In the genomic region with DNA sequence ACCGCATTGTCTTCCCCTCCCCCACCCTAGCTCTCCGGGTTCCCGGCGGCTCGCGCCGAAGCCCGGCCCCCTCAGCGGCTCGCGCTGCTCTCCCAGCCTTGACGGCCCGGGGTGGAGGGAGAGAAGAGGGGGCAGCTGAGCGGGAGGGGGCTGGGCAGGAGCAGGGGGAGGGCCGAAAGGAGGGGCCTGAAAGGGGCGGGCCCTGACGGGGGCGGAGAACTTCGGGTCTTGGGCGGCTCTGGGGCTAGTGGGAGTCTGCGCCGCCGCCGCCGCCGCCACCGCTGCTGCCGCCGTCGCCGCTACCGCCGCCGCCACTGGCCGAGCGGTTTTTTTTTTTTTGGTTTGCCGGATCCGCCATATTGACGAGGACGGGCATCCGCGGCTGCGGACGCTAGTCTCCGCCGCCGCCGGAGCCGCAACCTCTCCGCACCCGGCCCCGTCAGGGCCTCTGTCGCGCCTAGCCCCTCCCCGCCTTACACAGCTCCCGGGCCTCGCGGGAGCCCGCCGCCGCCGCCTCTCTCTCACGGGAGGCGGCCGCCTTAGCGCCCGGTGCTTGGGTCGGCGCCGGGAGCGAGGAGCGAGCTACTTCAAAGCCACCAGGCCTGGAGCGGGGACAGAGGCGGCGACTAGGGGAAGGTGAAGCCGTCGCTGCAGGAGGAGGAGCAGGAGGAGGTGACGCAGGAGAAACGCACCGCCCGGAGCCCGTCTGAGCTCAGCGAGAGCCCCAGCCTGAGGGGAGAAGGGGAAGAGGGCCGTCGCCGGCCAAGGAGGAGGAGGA, we compare ENCODE assay signal across 1 cellular context.
TF ChIP-seq lines count a peak whose summit lies in the region.

A gene with protein sequence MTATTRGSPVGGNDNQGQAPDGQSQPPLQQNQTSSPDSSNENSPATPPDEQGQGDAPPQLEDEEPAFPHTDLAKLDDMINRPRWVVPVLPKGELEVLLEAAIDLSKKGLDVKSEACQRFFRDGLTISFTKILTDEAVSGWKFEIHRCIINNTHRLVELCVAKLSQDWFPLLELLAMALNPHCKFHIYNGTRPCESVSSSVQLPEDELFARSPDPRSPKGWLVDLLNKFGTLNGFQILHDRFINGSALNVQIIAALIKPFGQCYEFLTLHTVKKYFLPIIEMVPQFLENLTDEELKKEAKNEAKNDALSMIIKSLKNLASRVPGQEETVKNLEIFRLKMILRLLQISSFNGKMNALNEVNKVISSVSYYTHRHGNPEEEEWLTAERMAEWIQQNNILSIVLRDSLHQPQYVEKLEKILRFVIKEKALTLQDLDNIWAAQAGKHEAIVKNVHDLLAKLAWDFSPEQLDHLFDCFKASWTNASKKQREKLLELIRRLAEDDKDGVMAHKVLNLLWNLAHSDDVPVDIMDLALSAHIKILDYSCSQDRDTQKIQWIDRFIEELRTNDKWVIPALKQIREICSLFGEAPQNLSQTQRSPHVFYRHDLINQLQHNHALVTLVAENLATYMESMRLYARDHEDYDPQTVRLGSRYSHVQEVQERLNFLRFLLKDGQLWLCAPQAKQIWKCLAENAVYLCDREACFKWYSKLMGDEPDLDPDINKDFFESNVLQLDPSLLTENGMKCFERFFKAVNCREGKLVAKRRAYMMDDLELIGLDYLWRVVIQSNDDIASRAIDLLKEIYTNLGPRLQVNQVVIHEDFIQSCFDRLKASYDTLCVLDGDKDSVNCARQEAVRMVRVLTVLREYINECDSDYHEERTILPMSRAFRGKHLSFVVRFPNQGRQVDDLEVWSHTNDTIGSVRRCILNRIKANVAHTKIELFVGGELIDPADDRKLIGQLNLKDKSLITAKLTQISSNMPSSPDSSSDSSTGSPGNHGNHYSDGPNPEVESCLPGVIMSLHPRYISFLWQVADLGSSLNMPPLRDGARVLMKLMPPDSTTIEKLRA (N-terminal part only) (plus strand): TSS at position 341 of the 778 bp plus-strand sequence. CDS start 38,184 bp downstream, outside the sequence.

TF ChIP-seq in K562, 482 proteins besides CTCF, POLR2A, EP300 and RAD21 (continued from another document and continues in another):
- TF ChIP-seq RBBP5 (IDR thresholded peaks at IDR 0.05; ENCODE audit: borderline replicate concordance, insufficient read depth, low read length, poor library complexity, severe bottlenecking) = no peak
- TF ChIP-seq, protein P1, sequence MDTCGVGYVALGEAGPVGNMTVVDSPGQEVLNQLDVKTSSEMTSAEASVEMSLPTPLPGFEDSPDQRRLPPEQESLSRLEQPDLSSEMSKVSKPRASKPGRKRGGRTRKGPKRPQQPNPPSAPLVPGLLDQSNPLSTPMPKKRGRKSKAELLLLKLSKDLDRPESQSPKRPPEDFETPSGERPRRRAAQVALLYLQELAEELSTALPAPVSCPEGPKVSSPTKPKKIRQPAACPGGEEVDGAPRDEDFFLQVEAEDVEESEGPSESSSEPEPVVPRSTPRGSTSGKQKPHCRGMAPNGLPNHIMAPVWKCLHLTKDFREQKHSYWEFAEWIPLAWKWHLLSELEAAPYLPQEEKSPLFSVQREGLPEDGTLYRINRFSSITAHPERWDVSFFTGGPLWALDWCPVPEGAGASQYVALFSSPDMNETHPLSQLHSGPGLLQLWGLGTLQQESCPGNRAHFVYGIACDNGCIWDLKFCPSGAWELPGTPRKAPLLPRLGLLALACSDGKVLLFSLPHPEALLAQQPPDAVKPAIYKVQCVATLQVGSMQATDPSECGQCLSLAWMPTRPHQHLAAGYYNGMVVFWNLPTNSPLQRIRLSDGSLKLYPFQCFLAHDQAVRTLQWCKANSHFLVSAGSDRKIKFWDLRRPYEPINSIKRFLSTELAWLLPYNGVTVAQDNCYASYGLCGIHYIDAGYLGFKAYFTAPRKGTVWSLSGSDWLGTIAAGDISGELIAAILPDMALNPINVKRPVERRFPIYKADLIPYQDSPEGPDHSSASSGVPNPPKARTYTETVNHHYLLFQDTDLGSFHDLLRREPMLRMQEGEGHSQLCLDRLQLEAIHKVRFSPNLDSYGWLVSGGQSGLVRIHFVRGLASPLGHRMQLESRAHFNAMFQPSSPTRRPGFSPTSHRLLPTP (IDR thresholded peaks at IDR 0.05; ENCODE audit: borderline replicate concordance, extremely low read depth, insufficient read length) = no peak
- TF ChIP-seq, protein P2, sequence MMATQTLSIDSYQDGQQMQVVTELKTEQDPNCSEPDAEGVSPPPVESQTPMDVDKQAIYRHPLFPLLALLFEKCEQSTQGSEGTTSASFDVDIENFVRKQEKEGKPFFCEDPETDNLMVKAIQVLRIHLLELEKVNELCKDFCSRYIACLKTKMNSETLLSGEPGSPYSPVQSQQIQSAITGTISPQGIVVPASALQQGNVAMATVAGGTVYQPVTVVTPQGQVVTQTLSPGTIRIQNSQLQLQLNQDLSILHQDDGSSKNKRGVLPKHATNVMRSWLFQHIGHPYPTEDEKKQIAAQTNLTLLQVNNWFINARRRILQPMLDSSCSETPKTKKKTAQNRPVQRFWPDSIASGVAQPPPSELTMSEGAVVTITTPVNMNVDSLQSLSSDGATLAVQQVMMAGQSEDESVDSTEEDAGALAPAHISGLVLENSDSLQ (IDR thresholded peaks at IDR 0.05) = no peak
- TF ChIP-seq NONO (IDR thresholded peaks at IDR 0.05; ENCODE audit: low read depth in 2 of 2, low read length in 1 of 2) = 0 out of 4 replicates have a peak, but pooled peaks of 1 of the 2 experiments have one; percentile 26
- TF ChIP-seq, protein P3, sequence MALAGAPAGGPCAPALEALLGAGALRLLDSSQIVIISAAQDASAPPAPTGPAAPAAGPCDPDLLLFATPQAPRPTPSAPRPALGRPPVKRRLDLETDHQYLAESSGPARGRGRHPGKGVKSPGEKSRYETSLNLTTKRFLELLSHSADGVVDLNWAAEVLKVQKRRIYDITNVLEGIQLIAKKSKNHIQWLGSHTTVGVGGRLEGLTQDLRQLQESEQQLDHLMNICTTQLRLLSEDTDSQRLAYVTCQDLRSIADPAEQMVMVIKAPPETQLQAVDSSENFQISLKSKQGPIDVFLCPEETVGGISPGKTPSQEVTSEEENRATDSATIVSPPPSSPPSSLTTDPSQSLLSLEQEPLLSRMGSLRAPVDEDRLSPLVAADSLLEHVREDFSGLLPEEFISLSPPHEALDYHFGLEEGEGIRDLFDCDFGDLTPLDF (CRISPR knock-in tag; IDR thresholded peaks at IDR 0.05) = no peak
- TF ChIP-seq, protein P4, sequence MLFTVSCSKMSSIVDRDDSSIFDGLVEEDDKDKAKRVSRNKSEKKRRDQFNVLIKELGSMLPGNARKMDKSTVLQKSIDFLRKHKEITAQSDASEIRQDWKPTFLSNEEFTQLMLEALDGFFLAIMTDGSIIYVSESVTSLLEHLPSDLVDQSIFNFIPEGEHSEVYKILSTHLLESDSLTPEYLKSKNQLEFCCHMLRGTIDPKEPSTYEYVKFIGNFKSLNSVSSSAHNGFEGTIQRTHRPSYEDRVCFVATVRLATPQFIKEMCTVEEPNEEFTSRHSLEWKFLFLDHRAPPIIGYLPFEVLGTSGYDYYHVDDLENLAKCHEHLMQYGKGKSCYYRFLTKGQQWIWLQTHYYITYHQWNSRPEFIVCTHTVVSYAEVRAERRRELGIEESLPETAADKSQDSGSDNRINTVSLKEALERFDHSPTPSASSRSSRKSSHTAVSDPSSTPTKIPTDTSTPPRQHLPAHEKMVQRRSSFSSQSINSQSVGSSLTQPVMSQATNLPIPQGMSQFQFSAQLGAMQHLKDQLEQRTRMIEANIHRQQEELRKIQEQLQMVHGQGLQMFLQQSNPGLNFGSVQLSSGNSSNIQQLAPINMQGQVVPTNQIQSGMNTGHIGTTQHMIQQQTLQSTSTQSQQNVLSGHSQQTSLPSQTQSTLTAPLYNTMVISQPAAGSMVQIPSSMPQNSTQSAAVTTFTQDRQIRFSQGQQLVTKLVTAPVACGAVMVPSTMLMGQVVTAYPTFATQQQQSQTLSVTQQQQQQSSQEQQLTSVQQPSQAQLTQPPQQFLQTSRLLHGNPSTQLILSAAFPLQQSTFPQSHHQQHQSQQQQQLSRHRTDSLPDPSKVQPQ (CRISPR knock-in tag; IDR thresholded peaks at IDR 0.05; ENCODE audit: borderline replicate concordance) = no peak
- TF ChIP-seq, protein P5, sequence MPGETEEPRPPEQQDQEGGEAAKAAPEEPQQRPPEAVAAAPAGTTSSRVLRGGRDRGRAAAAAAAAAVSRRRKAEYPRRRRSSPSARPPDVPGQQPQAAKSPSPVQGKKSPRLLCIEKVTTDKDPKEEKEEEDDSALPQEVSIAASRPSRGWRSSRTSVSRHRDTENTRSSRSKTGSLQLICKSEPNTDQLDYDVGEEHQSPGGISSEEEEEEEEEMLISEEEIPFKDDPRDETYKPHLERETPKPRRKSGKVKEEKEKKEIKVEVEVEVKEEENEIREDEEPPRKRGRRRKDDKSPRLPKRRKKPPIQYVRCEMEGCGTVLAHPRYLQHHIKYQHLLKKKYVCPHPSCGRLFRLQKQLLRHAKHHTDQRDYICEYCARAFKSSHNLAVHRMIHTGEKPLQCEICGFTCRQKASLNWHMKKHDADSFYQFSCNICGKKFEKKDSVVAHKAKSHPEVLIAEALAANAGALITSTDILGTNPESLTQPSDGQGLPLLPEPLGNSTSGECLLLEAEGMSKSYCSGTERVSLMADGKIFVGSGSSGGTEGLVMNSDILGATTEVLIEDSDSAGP (CRISPR knock-in tag; IDR thresholded peaks at IDR 0.05) = no peak
- TF ChIP-seq DIDO1 (tag; IDR thresholded peaks at IDR 0.05; ENCODE audit: low read depth) = no peak
- TF ChIP-seq FOS (IDR thresholded peaks at IDR 0.05; ENCODE audit: extremely low read depth, insufficient read length) = no peak
- peak; percentile 71 for TF ChIP-seq RBFOX2 (IDR thresholded peaks at IDR 0.05; ENCODE audit: low read depth, low read length)
- TF ChIP-seq, protein P6, sequence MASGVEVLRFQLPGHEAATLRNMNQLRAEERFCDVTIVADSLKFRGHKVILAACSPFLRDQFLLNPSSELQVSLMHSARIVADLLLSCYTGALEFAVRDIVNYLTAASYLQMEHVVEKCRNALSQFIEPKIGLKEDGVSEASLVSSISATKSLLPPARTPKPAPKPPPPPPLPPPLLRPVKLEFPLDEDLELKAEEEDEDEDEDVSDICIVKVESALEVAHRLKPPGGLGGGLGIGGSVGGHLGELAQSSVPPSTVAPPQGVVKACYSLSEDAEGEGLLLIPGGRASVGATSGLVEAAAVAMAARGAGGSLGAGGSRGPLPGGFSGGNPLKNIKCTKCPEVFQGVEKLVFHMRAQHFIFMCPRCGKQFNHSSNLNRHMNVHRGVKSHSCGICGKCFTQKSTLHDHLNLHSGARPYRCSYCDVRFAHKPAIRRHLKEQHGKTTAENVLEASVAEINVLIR (CRISPR knock-in tag; IDR thresholded peaks at IDR 0.05) = no peak
- TF ChIP-seq, protein P7, sequence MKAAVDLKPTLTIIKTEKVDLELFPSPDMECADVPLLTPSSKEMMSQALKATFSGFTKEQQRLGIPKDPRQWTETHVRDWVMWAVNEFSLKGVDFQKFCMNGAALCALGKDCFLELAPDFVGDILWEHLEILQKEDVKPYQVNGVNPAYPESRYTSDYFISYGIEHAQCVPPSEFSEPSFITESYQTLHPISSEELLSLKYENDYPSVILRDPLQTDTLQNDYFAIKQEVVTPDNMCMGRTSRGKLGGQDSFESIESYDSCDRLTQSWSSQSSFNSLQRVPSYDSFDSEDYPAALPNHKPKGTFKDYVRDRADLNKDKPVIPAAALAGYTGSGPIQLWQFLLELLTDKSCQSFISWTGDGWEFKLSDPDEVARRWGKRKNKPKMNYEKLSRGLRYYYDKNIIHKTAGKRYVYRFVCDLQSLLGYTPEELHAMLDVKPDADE (conservative IDR thresholded peaks at IDR 0.05; ENCODE audit: control insufficient read depth, low read depth, low read length) = no peak
- TF ChIP-seq ETS2 (tag; IDR thresholded peaks at IDR 0.05; ENCODE audit: borderline replicate concordance, poor library complexity, severe bottlenecking) = no peak
- TF ChIP-seq, protein P8, sequence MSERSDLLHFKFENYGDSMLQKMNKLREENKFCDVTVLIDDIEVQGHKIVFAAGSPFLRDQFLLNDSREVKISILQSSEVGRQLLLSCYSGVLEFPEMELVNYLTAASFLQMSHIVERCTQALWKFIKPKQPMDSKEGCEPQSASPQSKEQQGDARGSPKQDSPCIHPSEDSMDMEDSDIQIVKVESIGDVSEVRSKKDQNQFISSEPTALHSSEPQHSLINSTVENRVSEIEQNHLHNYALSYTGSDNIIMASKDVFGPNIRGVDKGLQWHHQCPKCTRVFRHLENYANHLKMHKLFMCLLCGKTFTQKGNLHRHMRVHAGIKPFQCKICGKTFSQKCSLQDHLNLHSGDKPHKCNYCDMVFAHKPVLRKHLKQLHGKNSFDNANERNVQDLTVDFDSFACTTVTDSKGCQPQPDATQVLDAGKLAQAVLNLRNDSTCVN (CRISPR knock-in tag; IDR thresholded peaks at IDR 0.05) = no peak
- TF ChIP-seq KLF10 (CRISPR knock-in tag; IDR thresholded peaks at IDR 0.05) = no peak
- TF ChIP-seq, protein P9, sequence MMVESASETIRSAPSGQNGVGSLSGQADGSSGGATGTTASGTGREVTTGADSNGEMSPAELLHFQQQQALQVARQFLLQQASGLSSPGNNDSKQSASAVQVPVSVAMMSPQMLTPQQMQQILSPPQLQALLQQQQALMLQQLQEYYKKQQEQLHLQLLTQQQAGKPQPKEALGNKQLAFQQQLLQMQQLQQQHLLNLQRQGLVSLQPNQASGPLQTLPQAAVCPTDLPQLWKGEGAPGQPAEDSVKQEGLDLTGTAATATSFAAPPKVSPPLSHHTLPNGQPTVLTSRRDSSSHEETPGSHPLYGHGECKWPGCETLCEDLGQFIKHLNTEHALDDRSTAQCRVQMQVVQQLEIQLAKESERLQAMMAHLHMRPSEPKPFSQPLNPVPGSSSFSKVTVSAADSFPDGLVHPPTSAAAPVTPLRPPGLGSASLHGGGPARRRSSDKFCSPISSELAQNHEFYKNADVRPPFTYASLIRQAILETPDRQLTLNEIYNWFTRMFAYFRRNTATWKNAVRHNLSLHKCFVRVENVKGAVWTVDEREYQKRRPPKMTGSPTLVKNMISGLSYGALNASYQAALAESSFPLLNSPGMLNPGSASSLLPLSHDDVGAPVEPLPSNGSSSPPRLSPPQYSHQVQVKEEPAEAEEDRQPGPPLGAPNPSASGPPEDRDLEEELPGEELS (CRISPR knock-in tag; IDR thresholded peaks at IDR 0.05; ENCODE audit: borderline replicate concordance) = no peak
- TF ChIP-seq ZNF780A (CRISPR knock-in tag; IDR thresholded peaks at IDR 0.05) = no peak
- TF ChIP-seq, protein P10, sequence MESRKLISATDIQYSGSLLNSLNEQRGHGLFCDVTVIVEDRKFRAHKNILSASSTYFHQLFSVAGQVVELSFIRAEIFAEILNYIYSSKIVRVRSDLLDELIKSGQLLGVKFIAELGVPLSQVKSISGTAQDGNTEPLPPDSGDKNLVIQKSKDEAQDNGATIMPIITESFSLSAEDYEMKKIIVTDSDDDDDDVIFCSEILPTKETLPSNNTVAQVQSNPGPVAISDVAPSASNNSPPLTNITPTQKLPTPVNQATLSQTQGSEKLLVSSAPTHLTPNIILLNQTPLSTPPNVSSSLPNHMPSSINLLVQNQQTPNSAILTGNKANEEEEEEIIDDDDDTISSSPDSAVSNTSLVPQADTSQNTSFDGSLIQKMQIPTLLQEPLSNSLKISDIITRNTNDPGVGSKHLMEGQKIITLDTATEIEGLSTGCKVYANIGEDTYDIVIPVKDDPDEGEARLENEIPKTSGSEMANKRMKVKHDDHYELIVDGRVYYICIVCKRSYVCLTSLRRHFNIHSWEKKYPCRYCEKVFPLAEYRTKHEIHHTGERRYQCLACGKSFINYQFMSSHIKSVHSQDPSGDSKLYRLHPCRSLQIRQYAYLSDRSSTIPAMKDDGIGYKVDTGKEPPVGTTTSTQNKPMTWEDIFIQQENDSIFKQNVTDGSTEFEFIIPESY (CRISPR knock-in tag; IDR thresholded peaks at IDR 0.05) = no peak
- TF ChIP-seq NFATC3 (IDR thresholded peaks at IDR 0.05) = no peak
- TF ChIP-seq CBX3 (IDR thresholded peaks at IDR 0.05; ENCODE audit: borderline replicate concordance in 1 of 2, low read length in 2 of 2) = no peak
- TF ChIP-seq KAT2B (IDR thresholded peaks at IDR 0.05; ENCODE audit: low read depth, low read length) = no peak
